ENCODE assay signal across 16 cellular contexts in the genomic region with DNA sequence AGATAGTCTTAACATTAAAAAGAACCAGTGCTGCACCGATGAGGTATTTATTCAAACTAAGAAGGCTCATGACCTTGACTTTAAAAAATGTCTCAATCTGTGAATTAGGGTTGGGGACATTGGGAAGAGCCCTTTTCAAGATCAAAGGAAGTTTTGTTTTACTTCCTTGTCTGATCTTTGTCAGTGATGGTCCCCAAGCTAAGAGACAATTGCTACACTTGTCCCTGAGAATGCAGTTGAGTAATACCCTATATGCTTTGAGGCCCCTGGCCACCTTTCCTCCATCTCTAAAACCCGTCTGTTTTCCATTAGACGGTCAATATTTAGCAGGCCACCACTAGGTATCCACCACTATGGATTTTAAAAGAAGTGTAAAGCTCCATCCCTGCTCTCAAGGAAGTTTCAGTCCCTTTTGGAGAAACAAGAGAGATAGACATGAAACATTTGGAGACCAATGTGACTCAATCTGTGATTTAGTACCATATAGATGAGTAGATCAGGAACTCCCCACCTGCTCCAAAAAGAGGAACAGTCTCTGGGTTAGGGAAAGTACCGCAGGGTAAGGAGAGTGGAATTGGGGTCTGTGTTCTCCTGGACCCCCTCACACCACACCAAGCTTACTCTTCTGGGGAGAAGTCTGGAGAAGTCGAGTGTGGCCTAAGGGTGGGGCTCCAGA.
DNase-seq lines count a peak whose midpoint lies in the region; ATAC-seq and FAIRE-seq lines count a peak whose summit lies in the region.
"Had no signal": no experiment of that assay in that cellular context is flagged by ENCODE, and none has a peak within 500 bp of the region (broad histone marks: within the 10 kb centered on the region; RNA-seq: fewer than 3 reads in every experiment).

No MANE protein-coding gene starts in this region.

- peaks cover 7 to 11% of the 10 kb centered on the region in 2 donors for H3K4me1 Mint-ChIP-seq in stimulated activated naive B cell treated with anti-CD40 and anti-IgM and Interleukin-4, amounts not matched to agents 10 μg/mL and 1 μg/mL and 100 μg/mL, for 72 hours
- H3K4me1 Mint-ChIP-seq: activated B cell treated with CpG ODN at 0.5 μM for 24 hours; activated naive CD8-positive, alpha-beta T cell treated with anti-CD3 and anti-CD28 coated beads, Interleukin-2, amount 10 ng/mL, durations not matched to agents 7 days and 5 days; naive thymus-derived CD4-positive, alpha-beta T cell had no signal

- peak; percentile 92 for ATAC-seq in GM18868 (IDR thresholded peaks at IDR 0.05; ENCODE audit: unreplicated experiment)
- ATAC-seq in GM21723 (IDR thresholded peaks at IDR 0.05; ENCODE audit: unreplicated experiment) = peak; percentile 76
- ATAC-seq in HG03066 (IDR thresholded peaks at IDR 0.05; ENCODE audit: low read depth, unreplicated experiment) = peak; percentile 47
- ATAC-seq in stimulated activated naive B cell treated with anti-CD40 and anti-IgM and Interleukin-4, amounts not matched to agents 10 μg/mL and 1 μg/mL and 100 μg/mL, for 72 hours (replicated peaks) = peak; percentile 90 to 95
- ATAC-seq: heart left ventricle; left cardiac atrium; naive thymus-derived CD4-positive, alpha-beta T cell had no signal

- no peak for FAIRE-seq in HTR-8/SVneo (lab: Jason Lieb, UNC)

- no peaks in the 10 kb centered on the region for H3K36me3 Mint-ChIP-seq in stimulated activated naive B cell treated with anti-CD40 and anti-IgM and Interleukin-4, amounts not matched to agents 10 μg/mL and 1 μg/mL and 100 μg/mL, for 72 hours
- H3K36me3 Mint-ChIP-seq: activated naive CD8-positive, alpha-beta T cell treated with anti-CD3 and anti-CD28 coated beads, Interleukin-2, amount 10 ng/mL, durations not matched to agents 7 days and 5 days had no signal

- no peak overlapping the region for H3K4me3 Mint-ChIP-seq in stimulated activated naive B cell treated with anti-CD40 and anti-IgM and Interleukin-4, amounts not matched to agents 10 μg/mL and 1 μg/mL and 100 μg/mL, for 72 hours
- H3K4me3 Mint-ChIP-seq: activated B cell treated with CpG ODN at 0.5 μM for 24 hours; activated naive CD8-positive, alpha-beta T cell treated with anti-CD3 and anti-CD28 coated beads, Interleukin-2, amount 10 ng/mL, durations not matched to agents 7 days and 5 days; naive thymus-derived CD4-positive, alpha-beta T cell had no signal

- peak; percentile 4 for DNase-seq in stimulated activated naive B cell treated with anti-CD40 and anti-IgM and Interleukin-4, amounts not matched to agents 10 μg/mL and 1 μg/mL and 100 μg/mL, for 72 hours
- DNase-seq in C1 segment of cervical spinal cord (lab: John Stamatoyannopoulos, UW) (no peak), NCI-H1105 (lab: John Stamatoyannopoulos, UW) (no peak), HTR-8/SVneo (ENCODE audit: insufficient read length, low spot score) (no peak)
- DNase-seq: activated B cell treated with CpG ODN at 0.5 μM for 24 hours; activated CD8-positive, alpha-beta memory T cell treated with anti-CD3 and anti-CD28 coated beads, Interleukin-2, amount 50 U/mL, for 4 hours; activated naive CD8-positive, alpha-beta T cell treated with anti-CD3 and anti-CD28 coated beads, Interleukin-2, amount 10 ng/mL, durations not matched to agents 7 days and 5 days; cerebellar nuclear complex; heart left ventricle; left cardiac atrium; naive thymus-derived CD4-positive, alpha-beta T cell; NCI-H2081 treated with DMSO at 0.1 percent for 48 hours; substantia nigra had no signal

- no peaks in the 10 kb centered on the region for H3K9me3 Mint-ChIP-seq in stimulated activated naive B cell treated with anti-CD40 and anti-IgM and Interleukin-4, amounts not matched to agents 10 μg/mL and 1 μg/mL and 100 μg/mL, for 72 hours
- H3K9me3 Mint-ChIP-seq: activated B cell treated with CpG ODN at 0.5 μM for 24 hours; activated naive CD8-positive, alpha-beta T cell treated with anti-CD3 and anti-CD28 coated beads, Interleukin-2, amount 10 ng/mL, durations not matched to agents 7 days and 5 days had no signal

- H3K27me3 Mint-ChIP-seq in stimulated activated naive B cell treated with anti-CD40 and anti-IgM and Interleukin-4, amounts not matched to agents 10 μg/mL and 1 μg/mL and 100 μg/mL, for 72 hours = no peaks in the 10 kb centered on the region
- H3K27me3 Mint-ChIP-seq: activated naive CD8-positive, alpha-beta T cell treated with anti-CD3 and anti-CD28 coated beads, Interleukin-2, amount 10 ng/mL, durations not matched to agents 7 days and 5 days; naive thymus-derived CD4-positive, alpha-beta T cell had no signal

- H3K27ac Mint-ChIP-seq in stimulated activated naive B cell treated with anti-CD40 and anti-IgM and Interleukin-4, amounts not matched to agents 10 μg/mL and 1 μg/mL and 100 μg/mL, for 72 hours = no peak overlapping the region
- H3K27ac Mint-ChIP-seq: activated B cell treated with CpG ODN at 0.5 μM for 24 hours; activated naive CD8-positive, alpha-beta T cell treated with anti-CD3 and anti-CD28 coated beads, Interleukin-2, amount 10 ng/mL, durations not matched to agents 7 days and 5 days; naive thymus-derived CD4-positive, alpha-beta T cell had no signal
